Comparison of ENCODE assay signal across 8 cellular contexts in the genomic region with DNA sequence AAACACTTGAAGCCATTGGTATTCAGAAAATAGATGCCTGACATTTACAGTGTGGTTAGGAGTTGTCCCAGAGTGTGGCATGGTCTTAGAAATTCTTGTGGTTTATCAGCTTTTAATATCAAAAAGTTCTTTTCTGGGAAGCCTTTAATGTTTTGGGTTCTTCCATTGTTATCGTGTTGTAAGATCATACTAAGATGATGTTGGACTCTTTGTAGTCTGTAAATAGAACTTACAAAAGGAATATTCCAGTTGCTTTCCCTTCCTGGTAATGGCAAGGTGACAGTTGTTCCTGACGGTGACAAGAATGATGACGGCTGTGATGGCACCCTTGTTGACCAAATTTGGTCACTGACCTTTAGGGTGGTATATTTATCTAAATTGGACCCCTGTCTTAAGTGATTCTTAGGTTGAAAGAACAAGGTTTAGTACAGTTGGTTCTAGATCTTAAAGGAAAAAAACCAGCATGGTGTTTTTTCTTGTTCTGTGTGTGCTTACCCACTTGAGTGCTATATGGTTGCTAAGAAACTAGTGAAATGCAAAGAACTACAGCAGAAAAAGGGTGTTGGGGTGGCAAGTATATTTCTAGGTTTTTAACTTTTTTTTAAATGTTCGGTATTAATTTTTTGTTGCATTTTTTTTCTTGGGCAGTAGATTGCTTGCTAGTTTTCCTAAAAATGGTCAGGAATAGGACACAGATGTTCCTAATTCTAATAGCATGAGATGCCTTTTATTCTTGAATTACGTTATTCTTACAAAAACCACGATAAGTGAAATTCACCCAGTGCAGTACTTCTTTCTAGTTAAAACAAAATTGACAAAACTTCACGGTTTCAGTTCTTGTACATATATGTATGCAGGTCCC. TPM values are rescaled to one million over a fixed set of nuclear protein-coding genes. Genes with fewer than 3 reads are reported as not detected.
DNase-seq lines count a peak whose midpoint lies in the region; ATAC-seq and TF ChIP-seq lines count a peak whose summit lies in the region.

No MANE protein-coding gene starts in this region.

- POLR2A ChIA-PET in activated B cell treated with CpG ODN at 0.5 μM for 24 hours (lab: Charles Lee), result interaction anchor here (0.9 to 3.2 kb wide), 2 partner anchors 13 to 160 kb away, joined by 4 to 18 read pairs; a partner anchor contains a TSS

- H3K4me1 ChIP-seq in iPS-15b (ENCODE audit: control insufficient read depth, insufficient read depth, low read length) (peaks cover 19% of the 10 kb centered on the region), thyroid gland (peaks cover 28 to 49% of the 10 kb centered on the region in 2 donors)

- H3K27ac Mint-ChIP-seq in activated CD4-positive, alpha-beta T cell treated with anti-CD3 and anti-CD28 coated beads, Interleukin-2, amount 10 ng/mL, durations not matched to agents 24 days and 14 days, result peak overlapping the region; percentile 93
- peak overlapping the region; percentile 81 for H3K27ac Mint-ChIP-seq in activated B cell treated with CpG ODN at 0.5 μM for 24 hours

- no peaks in the 10 kb centered on the region for H3K9me3 ChIP-seq in iPS-15b (ENCODE audit: control insufficient read depth, insufficient read depth, low read length)
- no peaks in the 10 kb centered on the region for H3K9me3 ChIP-seq in thyroid gland

- ATAC-seq in activated B cell treated with CpG ODN at 0.5 μM for 24 hours (ENCODE audit: low read depth) (no peak), GM21723 (IDR thresholded peaks at IDR 0.05; ENCODE audit: unreplicated experiment) (no peak)

- TF ChIP-seq POLR2A in thyroid gland (IDR thresholded peaks at IDR 0.05), result no peak

- no peak for DNase-seq in activated CD4-positive, alpha-beta T cell treated with anti-CD3 and anti-CD28 coated beads, Interleukin-2, amount 10 ng/mL, durations not matched to agents 24 days and 14 days
- no peak for DNase-seq in activated CD4-positive, alpha-beta T cell treated with anti-CD3 and anti-CD28 coated beads for 48 hours
- no peak for DNase-seq in activated B cell treated with CpG ODN at 0.5 μM for 24 hours
- DNase-seq in thyroid gland, result no peak
- no peak for DNase-seq in DMS79 (lab: John Stamatoyannopoulos, UW)
- no peak for DNase-seq in stimulated activated CD4-positive, alpha-beta T cell treated with anti-CD3 and anti-CD28 coated beads, Interleukin-2, amount 100 ng/mL, for 48 hours

- peak overlapping the region in 2 of 3 donors; percentile 36 to 99 for H3K27ac ChIP-seq in thyroid gland

- H3K27me3 Mint-ChIP-seq in activated CD4-positive, alpha-beta T cell treated with anti-CD3 and anti-CD28 coated beads, Interleukin-2, amount 10 ng/mL, durations not matched to agents 24 days and 14 days, result peaks cover 7% of the 10 kb centered on the region
- no peaks in the 10 kb centered on the region for H3K27me3 Mint-ChIP-seq in activated B cell treated with CpG ODN at 0.5 μM for 24 hours

- peaks cover 2% of the 10 kb centered on the region for H3K36me3 ChIP-seq in iPS-15b (ENCODE audit: control insufficient read depth, insufficient read depth, low read length)
- no peaks in the 10 kb centered on the region for H3K36me3 ChIP-seq in thyroid gland

- H3K4me3 Mint-ChIP-seq in activated CD4-positive, alpha-beta T cell treated with anti-CD3 and anti-CD28 coated beads, Interleukin-2, amount 10 ng/mL, durations not matched to agents 24 days and 14 days, result peak overlapping the region; percentile 97
- H3K4me3 Mint-ChIP-seq in activated B cell treated with CpG ODN at 0.5 μM for 24 hours, result peak overlapping the region; percentile 86

- intact Hi-C loops in activated CD4-positive, alpha-beta T cell treated with anti-CD3 and anti-CD28 coated beads, Interleukin-2, amount 10 ng/mL, durations not matched to agents 24 days and 14 days (cut with micrococcal nuclease), result loop anchor here (5.0 kb wide), 1 partner anchor 241 kb away; no protein-coding TSS in a partner anchor
- intact Hi-C loops in activated B cell treated with CpG ODN at 0.5 μM for 24 hours (cut with micrococcal nuclease) (loop anchor here (5.0 kb wide), 3 partner anchors 319 to 1559 kb away; a partner anchor contains a TSS), thyroid gland (cut with DNase I) (loop anchor here (5.0 kb wide), 1 partner anchor 181 kb away; no protein-coding TSS in a partner anchor)

- TF ChIP-seq CTCF in activated B cell treated with CpG ODN at 0.5 μM for 24 hours (IDR thresholded peaks at IDR 0.05) (no peak), thyroid gland (IDR thresholded peaks at IDR 0.05) (no peak)

- H3K36me3 Mint-ChIP-seq in activated CD4-positive, alpha-beta T cell treated with anti-CD3 and anti-CD28 coated beads, Interleukin-2, amount 10 ng/mL, durations not matched to agents 24 days and 14 days (ENCODE audit: low read depth), result peaks cover 51% of the 10 kb centered on the region
- peaks cover 55% of the 10 kb centered on the region for H3K36me3 Mint-ChIP-seq in activated B cell treated with CpG ODN at 0.5 μM for 24 hours (ENCODE audit: low read depth)

- H3K4me3 ChIP-seq in iPS-15b (ENCODE audit: low read depth, low read length) (peak overlapping the region; percentile 98), thyroid gland (replicated peaks in 1 of 3) (peak overlapping the region in 1 of 3 donors; percentile 95)

- peaks cover 50% of the 10 kb centered on the region for H3K4me1 Mint-ChIP-seq in activated CD4-positive, alpha-beta T cell treated with anti-CD3 and anti-CD28 coated beads, Interleukin-2, amount 10 ng/mL, durations not matched to agents 24 days and 14 days
- H3K4me1 Mint-ChIP-seq in activated B cell treated with CpG ODN at 0.5 μM for 24 hours, result peaks cover 54% of the 10 kb centered on the region

- peaks cover 7% of the 10 kb centered on the region for H3K27me3 ChIP-seq in iPS-15b (ENCODE audit: control insufficient read depth, insufficient read depth, low read length)
- H3K27me3 ChIP-seq in thyroid gland, result no peaks in the 10 kb centered on the region

- no peak overlapping the region for H3K9ac ChIP-seq in iPS-15b (ENCODE audit: low read depth, low read length)

- CTCF ChIA-PET in activated B cell treated with CpG ODN at 0.5 μM for 24 hours (lab: Charles Lee), result no interaction called here

- WGBS in thyroid gland, 2 donors, result 20 to 27% methylated on average over 7 of the region's 7 CpGs

- H3K9me3 Mint-ChIP-seq in activated CD4-positive, alpha-beta T cell treated with anti-CD3 and anti-CD28 coated beads, Interleukin-2, amount 10 ng/mL, durations not matched to agents 24 days and 14 days, result no peaks in the 10 kb centered on the region
- no peaks in the 10 kb centered on the region for H3K9me3 Mint-ChIP-seq in activated B cell treated with CpG ODN at 0.5 μM for 24 hours

RNA-seq across cellular contexts. Expression of a gene that starts 2.1 kb away (rescaled TPM):
- 219 and 222 TPM in 2 replicates for total RNA-seq in activated CD4-positive, alpha-beta T cell treated with anti-CD3 and anti-CD28 coated beads, Interleukin-2, amount 10 ng/mL, durations not matched to agents 24 days and 14 days
- total RNA-seq in activated B cell treated with CpG ODN at 0.5 μM for 24 hours, result 94.8 and 100 TPM in 2 replicates
- 100 to 1,000 TPM; 126 to 220 (median 174) TPM for total RNA-seq in thyroid gland
